ENCODE assay signal across 2 cellular contexts in the genomic region with DNA sequence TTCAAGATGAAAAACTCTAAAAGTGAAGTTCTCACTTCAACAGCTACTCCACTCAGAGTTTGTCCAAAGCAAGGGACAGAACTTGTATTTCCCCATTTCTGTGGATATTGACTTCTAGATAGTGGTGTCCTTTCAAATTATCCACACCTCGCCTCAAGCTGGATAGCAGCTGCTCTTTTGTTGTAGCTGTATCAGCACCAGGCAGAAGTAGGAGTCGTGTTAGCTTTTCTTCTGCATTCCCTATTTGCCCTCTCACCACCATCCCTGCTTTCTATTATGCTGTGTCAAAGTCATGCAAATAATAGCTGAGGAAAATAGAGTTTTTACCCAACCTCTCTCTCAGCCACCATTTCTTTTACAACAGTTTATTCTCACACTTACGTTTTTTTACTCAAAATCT.
TF ChIP-seq lines count a peak whose summit lies in the region.

No MANE protein-coding gene starts in this region.

TF ChIP-seq in GM23338, 12 proteins besides CTCF, POLR2A, EP300 and RAD21:
- TF ChIP-seq EZH2phosphoT487 (IDR thresholded peaks at IDR 0.05; ENCODE audit: unreplicated experiment): no peak
- TF ChIP-seq, protein P1, sequence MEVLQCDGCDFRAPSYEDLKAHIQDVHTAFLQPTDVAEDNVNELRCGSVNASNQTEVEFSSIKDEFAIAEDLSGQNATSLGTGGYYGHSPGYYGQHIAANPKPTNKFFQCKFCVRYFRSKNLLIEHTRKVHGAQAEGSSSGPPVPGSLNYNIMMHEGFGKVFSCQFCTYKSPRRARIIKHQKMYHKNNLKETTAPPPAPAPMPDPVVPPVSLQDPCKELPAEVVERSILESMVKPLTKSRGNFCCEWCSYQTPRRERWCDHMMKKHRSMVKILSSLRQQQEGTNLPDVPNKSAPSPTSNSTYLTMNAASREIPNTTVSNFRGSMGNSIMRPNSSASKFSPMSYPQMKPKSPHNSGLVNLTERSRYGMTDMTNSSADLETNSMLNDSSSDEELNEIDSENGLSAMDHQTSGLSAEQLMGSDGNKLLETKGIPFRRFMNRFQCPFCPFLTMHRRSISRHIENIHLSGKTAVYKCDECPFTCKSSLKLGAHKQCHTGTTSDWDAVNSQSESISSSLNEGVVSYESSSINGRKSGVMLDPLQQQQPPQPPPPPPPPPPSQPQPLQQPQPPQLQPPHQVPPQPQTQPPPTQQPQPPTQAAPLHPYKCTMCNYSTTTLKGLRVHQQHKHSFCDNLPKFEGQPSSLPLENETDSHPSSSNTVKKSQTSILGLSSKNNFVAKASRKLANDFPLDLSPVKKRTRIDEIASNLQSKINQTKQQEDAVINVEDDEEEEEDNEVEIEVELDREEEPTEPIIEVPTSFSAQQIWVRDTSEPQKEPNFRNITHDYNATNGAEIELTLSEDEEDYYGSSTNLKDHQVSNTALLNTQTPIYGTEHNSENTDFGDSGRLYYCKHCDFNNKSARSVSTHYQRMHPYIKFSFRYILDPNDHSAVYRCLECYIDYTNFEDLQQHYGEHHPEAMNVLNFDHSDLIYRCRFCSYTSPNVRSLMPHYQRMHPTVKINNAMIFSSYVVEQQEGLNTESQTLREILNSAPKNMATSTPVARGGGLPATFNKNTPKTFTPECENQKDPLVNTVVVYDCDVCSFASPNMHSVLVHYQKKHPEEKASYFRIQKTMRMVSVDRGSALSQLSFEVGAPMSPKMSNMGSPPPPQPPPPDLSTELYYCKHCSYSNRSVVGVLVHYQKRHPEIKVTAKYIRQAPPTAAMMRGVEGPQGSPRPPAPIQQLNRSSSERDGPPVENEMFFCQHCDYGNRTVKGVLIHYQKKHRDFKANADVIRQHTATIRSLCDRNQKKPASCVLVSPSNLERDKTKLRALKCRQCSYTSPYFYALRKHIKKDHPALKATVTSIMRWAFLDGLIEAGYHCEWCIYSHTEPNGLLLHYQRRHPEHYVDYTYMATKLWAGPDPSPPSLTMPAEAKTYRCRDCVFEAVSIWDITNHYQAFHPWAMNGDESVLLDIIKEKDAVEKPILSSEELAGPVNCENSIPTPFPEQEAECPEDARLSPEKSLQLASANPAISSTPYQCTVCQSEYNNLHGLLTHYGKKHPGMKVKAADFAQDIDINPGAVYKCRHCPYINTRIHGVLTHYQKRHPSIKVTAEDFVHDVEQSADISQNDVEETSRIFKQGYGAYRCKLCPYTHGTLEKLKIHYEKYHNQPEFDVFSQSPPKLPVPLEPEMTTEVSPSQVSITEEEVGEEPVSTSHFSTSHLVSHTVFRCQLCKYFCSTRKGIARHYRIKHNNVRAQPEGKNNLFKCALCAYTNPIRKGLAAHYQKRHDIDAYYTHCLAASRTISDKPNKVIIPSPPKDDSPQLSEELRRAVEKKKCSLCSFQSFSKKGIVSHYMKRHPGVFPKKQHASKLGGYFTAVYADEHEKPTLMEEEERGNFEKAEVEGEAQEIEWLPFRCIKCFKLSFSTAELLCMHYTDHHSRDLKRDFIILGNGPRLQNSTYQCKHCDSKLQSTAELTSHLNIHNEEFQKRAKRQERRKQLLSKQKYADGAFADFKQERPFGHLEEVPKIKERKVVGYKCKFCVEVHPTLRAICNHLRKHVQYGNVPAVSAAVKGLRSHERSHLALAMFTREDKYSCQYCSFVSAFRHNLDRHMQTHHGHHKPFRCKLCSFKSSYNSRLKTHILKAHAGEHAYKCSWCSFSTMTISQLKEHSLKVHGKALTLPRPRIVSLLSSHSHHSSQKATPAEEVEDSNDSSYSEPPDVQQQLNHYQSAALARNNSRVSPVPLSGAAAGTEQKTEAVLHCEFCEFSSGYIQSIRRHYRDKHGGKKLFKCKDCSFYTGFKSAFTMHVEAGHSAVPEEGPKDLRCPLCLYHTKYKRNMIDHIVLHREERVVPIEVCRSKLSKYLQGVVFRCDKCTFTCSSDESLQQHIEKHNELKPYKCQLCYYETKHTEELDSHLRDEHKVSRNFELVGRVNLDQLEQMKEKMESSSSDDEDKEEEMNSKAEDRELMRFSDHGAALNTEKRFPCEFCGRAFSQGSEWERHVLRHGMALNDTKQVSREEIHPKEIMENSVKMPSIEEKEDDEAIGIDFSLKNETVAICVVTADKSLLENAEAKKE (CRISPR knock-in tag; IDR thresholded peaks at IDR 0.05): no peak

TF ChIP-seq in H1, 55 proteins besides CTCF, POLR2A, EP300 and RAD21:
- no peak for TF ChIP-seq TAF7 (optimal IDR thresholded peaks at IDR 0.05; ENCODE audit: borderline replicate concordance, low read depth, low read length)
- no peak for TF ChIP-seq SP4 (IDR thresholded peaks at IDR 0.05; ENCODE audit: low read length)
- no peak for TF ChIP-seq CEBPB (IDR thresholded peaks at IDR 0.05; ENCODE audit: low read depth, low read length)
